ENCODE assay signal across 18 cellular contexts in the genomic region with DNA sequence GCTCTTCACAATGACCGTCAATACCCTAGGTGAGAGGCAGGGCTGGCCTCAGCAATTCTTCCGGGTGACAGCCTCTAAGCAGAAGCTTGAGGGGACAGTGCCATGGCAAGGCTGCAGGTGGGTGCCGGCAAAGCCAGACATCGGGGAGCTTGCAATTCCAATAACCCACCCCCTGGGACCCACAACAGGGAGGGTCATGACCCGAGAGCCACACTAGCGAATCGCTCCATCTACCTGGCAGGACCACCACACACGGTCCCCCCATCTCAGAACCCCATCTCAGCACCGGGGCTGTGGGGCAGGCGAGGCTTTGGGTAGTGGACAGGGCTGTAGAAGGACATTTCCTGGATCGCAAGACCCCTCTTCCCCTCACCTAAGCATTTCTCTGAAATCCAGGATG.
"Had no signal": no experiment of that assay in that cellular context is flagged by ENCODE, and none has a peak within 500 bp of the region (broad histone marks: within the 10 kb centered on the region; RNA-seq: fewer than 3 reads in every experiment).

No MANE protein-coding gene starts in this region.

- H3K27ac Mint-ChIP-seq: activated CD4-positive, alpha-beta T cell treated with anti-CD3 and anti-CD28 coated beads, Interleukin-2, amount 10 ng/mL, durations not matched to agents 7 days and 5 days; activated naive CD4-positive, alpha-beta T cell treated with anti-CD3 and anti-CD28 coated beads for 36 hours; activated naive CD8-positive, alpha-beta T cell treated with anti-CD3 and anti-CD28 coated beads, Interleukin-2, amount 10 ng/mL, durations not matched to agents 7 days and 5 days; stimulated activated memory B cell treated with anti-CD40 and anti-IgM and Interleukin-4, amounts not matched to agents 10 μg/mL and 1 μg/mL and 100 μg/mL, for 72 hours had no signal

- H3K27ac ChIP-seq: lower lobe of right lung, stomach, testis, upper lobe of left lung had no signal

- H3K36me3 ChIP-seq: lower lobe of right lung, stomach, upper lobe of left lung had no signal

- DNase-seq: activated CD4-positive, alpha-beta T cell treated with anti-CD3 and anti-CD28 coated beads, Interleukin-2, amount 10 ng/mL, durations not matched to agents 7 days and 5 days; activated effector memory CD4-positive, alpha-beta T cell treated with Interleukin-2 at 50 U/mL for 16 hours; activated naive CD4-positive, alpha-beta T cell treated with anti-CD3 and anti-CD28 coated beads for 36 hours; activated naive CD8-positive, alpha-beta T cell treated with anti-CD3 and anti-CD28 coated beads, Interleukin-2, amount 10 ng/mL, durations not matched to agents 7 days and 5 days; activated T-cell treated with anti-CD3 and anti-CD28 coated beads, Interleukin-2, amount 50 U/mL, for 48 hours; amniotic stem cell; cortex of kidney; foreskin fibroblast; lower lobe of right lung; naive thymus-derived CD8-positive, alpha-beta T cell; SK-N-SH; small intestine; stimulated activated CD4-positive, alpha-beta T cell treated with anti-CD3 and anti-CD28 coated beads, Interleukin-2, amount 100 ng/mL, for 24 hours; stomach; testis had no signal

- H3K9me3 ChIP-seq: lower lobe of right lung, SK-N-SH, stomach, testis, upper lobe of left lung had no signal

- FAIRE-seq: small intestine had no signal

- H3K36me3 Mint-ChIP-seq: activated naive CD8-positive, alpha-beta T cell treated with anti-CD3 and anti-CD28 coated beads, Interleukin-2, amount 10 ng/mL, durations not matched to agents 7 days and 5 days; mesothelial cell of epicardium; naive thymus-derived CD8-positive, alpha-beta T cell; stimulated activated memory B cell treated with anti-CD40 and anti-IgM and Interleukin-4, amounts not matched to agents 10 μg/mL and 1 μg/mL and 100 μg/mL, for 72 hours had no signal

- H3K9me3 Mint-ChIP-seq: activated CD4-positive, alpha-beta T cell treated with anti-CD3 and anti-CD28 coated beads, Interleukin-2, amount 10 ng/mL, durations not matched to agents 7 days and 5 days; activated naive CD4-positive, alpha-beta T cell treated with anti-CD3 and anti-CD28 coated beads for 36 hours; activated naive CD8-positive, alpha-beta T cell treated with anti-CD3 and anti-CD28 coated beads, Interleukin-2, amount 10 ng/mL, durations not matched to agents 7 days and 5 days; mesothelial cell of epicardium; naive thymus-derived CD8-positive, alpha-beta T cell; stimulated activated memory B cell treated with anti-CD40 and anti-IgM and Interleukin-4, amounts not matched to agents 10 μg/mL and 1 μg/mL and 100 μg/mL, for 72 hours had no signal

- H3K4me3 Mint-ChIP-seq: activated CD4-positive, alpha-beta T cell treated with anti-CD3 and anti-CD28 coated beads, Interleukin-2, amount 10 ng/mL, durations not matched to agents 7 days and 5 days; activated naive CD4-positive, alpha-beta T cell treated with anti-CD3 and anti-CD28 coated beads for 36 hours; activated naive CD8-positive, alpha-beta T cell treated with anti-CD3 and anti-CD28 coated beads, Interleukin-2, amount 10 ng/mL, durations not matched to agents 7 days and 5 days; mesothelial cell of epicardium; naive thymus-derived CD8-positive, alpha-beta T cell; stimulated activated memory B cell treated with anti-CD40 and anti-IgM and Interleukin-4, amounts not matched to agents 10 μg/mL and 1 μg/mL and 100 μg/mL, for 72 hours had no signal

- H3K27me3 ChIP-seq: stomach, testis, upper lobe of left lung had no signal

- H3K9ac ChIP-seq: SK-N-SH had no signal

- H3K4me1 Mint-ChIP-seq: activated CD4-positive, alpha-beta T cell treated with anti-CD3 and anti-CD28 coated beads, Interleukin-2, amount 10 ng/mL, durations not matched to agents 7 days and 5 days; activated naive CD8-positive, alpha-beta T cell treated with anti-CD3 and anti-CD28 coated beads, Interleukin-2, amount 10 ng/mL, durations not matched to agents 7 days and 5 days; naive thymus-derived CD8-positive, alpha-beta T cell; stimulated activated memory B cell treated with anti-CD40 and anti-IgM and Interleukin-4, amounts not matched to agents 10 μg/mL and 1 μg/mL and 100 μg/mL, for 72 hours had no signal

- H3K4me3 ChIP-seq: lower lobe of right lung, stomach, testis, upper lobe of left lung had no signal
